ENCODE assay signal across 31 cellular contexts in genomic region chr7:70340236-70340635, GRCh38.
DNase-seq lines count a peak whose midpoint lies in the region; ATAC-seq, FAIRE-seq and TF ChIP-seq lines count a peak whose summit lies in the region.
"Had no signal": no experiment of that assay in that cellular context is flagged by ENCODE, and none has a peak within 500 bp of the region (broad histone marks: within the 10 kb centered on the region; RNA-seq: fewer than 3 reads in every experiment).

No MANE protein-coding gene starts in this region.

- no peak overlapping the region for H3K27ac ChIP-seq in GM12878 (ENCODE audit: control insufficient read depth, insufficient read depth)
- no peak overlapping the region for H3K27ac ChIP-seq in ovary
- H3K27ac ChIP-seq: 22Rv1; A549; BLaER1; BLaER1 treated with 17β-estradiol and CSF1 and Interleukin-3, amounts not matched to agents 10 nM and 100 nM; C4-2B had no signal

- no peaks in the 10 kb centered on the region for H3K79me2 ChIP-seq in GM12878 (ENCODE audit: control insufficient read depth, insufficient read depth, low read length)

- TF ChIP-seq POLR2A in GM12878 (IDR thresholded peaks at IDR 0.05; ENCODE audit: low read depth, low read length), result no peak
- no peak for TF ChIP-seq POLR2A in ovary (IDR thresholded peaks at IDR 0.05)

- POLR2A ChIA-PET in GM12878 (lab: Charles Lee), result interaction anchor here (0.7 kb wide), 1 partner anchor 931 kb away, joined by 3 read pairs; no protein-coding TSS in a partner anchor

- SMC1A ChIA-PET in GM12878 (lab: Charles Lee; ENCODE audit: uncharacterized antibody, unreplicated experiment), result interaction anchor here (0.6 to 1.1 kb wide), 3 partner anchors 12 to 359 kb away, joined by 3 read pairs; no protein-coding TSS in a partner anchor

- H3K4me3 ChIP-seq in GM12878 (no peak overlapping the region), ovary (no peak overlapping the region)
- H3K4me3 ChIP-seq: A549; BLaER1; BLaER1 treated with 17β-estradiol and CSF1 and Interleukin-3, amounts not matched to agents 10 nM and 100 nM had no signal

- H3K36me3 ChIP-seq in GM12878 (ENCODE audit: control insufficient read depth in 2 of 2, insufficient read depth in 2 of 2, low read length in 1 of 2) (no peaks in the 10 kb centered on the region), ovary (no peaks in the 10 kb centered on the region)
- H3K36me3 ChIP-seq: BE2C; BLaER1; BLaER1 treated with 17β-estradiol and CSF1 and Interleukin-3, amounts not matched to agents 10 nM and 100 nM had no signal

- no peak overlapping the region for H2AFZ ChIP-seq in GM12878 (ENCODE audit: control insufficient read depth, low read depth, low read length)

- WGBS in GM12878 (ENCODE audit: insufficient coverage, insufficient replicate concordance, low lambda C conversion rate, missing lambda C conversion rate), result 78% methylated on average over 3 of the region's 3 CpGs
- 96 to 98% (median 97%) methylated on average over 3 of the region's 3 CpGs for WGBS in ovary, 3 donors

- peak; percentile 61 for FAIRE-seq in GM12878 (lab: Jason Lieb, UNC)
- FAIRE-seq: A204.1, A549, D721Med had no signal

- DNase-seq in GM12878 (ENCODE audit: low read depth, low spot score) (no peak), ovary (no peak)
- DNase-seq: 8988T; ACHN; AML-193; BE2C; C1 segment of cervical spinal cord; Caco-2; Calu3; CD4-positive, alpha-beta memory T cell; CD4-positive, alpha-beta T cell; CD4-positive, CD25-positive, alpha-beta regulatory T cell; CD8-positive, alpha-beta memory T cell; CD8-positive, alpha-beta T cell; COR-L47; DMS 273 treated with DMSO at 0.1 percent for 48 hours; DMS153; DMS53; DMS79; DMS79 treated with DMSO at 0.1 percent for 48 hours; DND-41; EL had no signal

- H3K27me3 ChIP-seq in GM12878 (replicated peaks in 1 of 2; ENCODE audit: control insufficient read depth in 2 of 2, insufficient read depth in 2 of 2, low read length in 1 of 2) (no peaks in the 10 kb centered on the region), ovary (no peaks in the 10 kb centered on the region)
- H3K27me3 ChIP-seq: BE2C; BLaER1; BLaER1 treated with 17β-estradiol and CSF1 and Interleukin-3, amounts not matched to agents 10 nM and 100 nM had no signal

- TF ChIP-seq CTCF in GM12878 (IDR thresholded peaks at IDR 0.05 in 2 of 3, conservative IDR thresholded peaks at IDR 0.05 in 1 of 3; ENCODE audit: control insufficient read depth in 2 of 3, extremely low read depth in 1 of 3, insufficient read depth in 1 of 3, low read depth in 3 of 3, low read length in 3 of 3) (no peak), ovary (IDR thresholded peaks at IDR 0.05) (no peak)

- RAD21 ChIA-PET in GM12878 (lab: Charles Lee; ENCODE audit: unreplicated experiment), result no interaction called here

- ATAC-seq in GM18867 (IDR thresholded peaks at IDR 0.05; ENCODE audit: unreplicated experiment), result peak; percentile 51
- ATAC-seq in GM12878, result no peak
- no peak for ATAC-seq in GM18861 (IDR thresholded peaks at IDR 0.05; ENCODE audit: unreplicated experiment)
- ATAC-seq: A549; CD8-positive, alpha-beta T cell had no signal

- H3K4me1 ChIP-seq in GM12878 (ENCODE audit: control insufficient read depth, insufficient read depth, low read length) (no peaks in the 10 kb centered on the region), ovary (ENCODE audit: insufficient read depth) (no peaks in the 10 kb centered on the region)
- H3K4me1 ChIP-seq: A549, Caco-2 had no signal

- H4K20me1 ChIP-seq in GM12878 (ENCODE audit: control insufficient read depth, insufficient read depth), result no peaks in the 10 kb centered on the region
- H4K20me1 ChIP-seq: BLaER1; BLaER1 treated with 17β-estradiol and CSF1 and Interleukin-3, amounts not matched to agents 10 nM and 100 nM had no signal

- no peak overlapping the region for H3K9ac ChIP-seq in GM12878 (ENCODE audit: control insufficient read depth, insufficient read depth, low read length)
- H3K9ac ChIP-seq: BLaER1; BLaER1 treated with 17β-estradiol and CSF1 and Interleukin-3, amounts not matched to agents 10 nM and 100 nM had no signal

- BruUV-seq in GM12878 (replicated peaks; lab: Mats Ljungman, UMichigan), result no TSS peak

- CTCF ChIA-PET in GM12878 (lab: Yijun Ruan, JAX), result interaction anchor here (0.6 kb wide), 1 partner anchor 37 kb away, joined by 3 read pairs; no protein-coding TSS in a partner anchor

- H3K4me2 ChIP-seq in GM12878 (ENCODE audit: control insufficient read depth, insufficient read depth), result no peak overlapping the region
- H3K4me2 ChIP-seq: A549; BLaER1; BLaER1 treated with 17β-estradiol and CSF1 and Interleukin-3, amounts not matched to agents 10 nM and 100 nM had no signal

- intact Hi-C loops in GM12878 (cut with micrococcal nuclease; ENCODE audit: unreplicated experiment) (no loop called here), ovary (cut with DNase I) (no loop called here)

- TF ChIP-seq EP300 in GM12878 (IDR thresholded peaks at IDR 0.05; ENCODE audit: borderline replicate concordance in 1 of 2, control insufficient read depth in 1 of 2, low read depth in 2 of 2, low read length in 2 of 2) (no peak), ovary (IDR thresholded peaks at IDR 0.05) (no peak)

- in situ Hi-C loops in GM12878 (cut with MboI), result no loop called here

- no peak for TF ChIP-seq RAD21 in GM12878 (IDR thresholded peaks at IDR 0.05; ENCODE audit: insufficient read depth, low read depth, low read length)

- H3K9me3 ChIP-seq in GM12878 (replicated peaks; ENCODE audit: control insufficient read depth, insufficient read depth, low read length) (no peaks in the 10 kb centered on the region), ovary (no peaks in the 10 kb centered on the region)
- H3K9me3 ChIP-seq: A549; BE2C; BLaER1; BLaER1 treated with 17β-estradiol and CSF1 and Interleukin-3, amounts not matched to agents 10 nM and 100 nM; Caco-2 had no signal

TF ChIP-seq in GM12878, 131 proteins besides CTCF, POLR2A, EP300 and RAD21:
- peak; percentile 68; the same call in 1 of the 2 replicates for TF ChIP-seq MTA2 (IDR thresholded peaks at IDR 0.05; ENCODE audit: low read depth)
- TF ChIP-seq REST (IDR thresholded peaks at IDR 0.05; ENCODE audit: low read depth, low read length), result no peak
- no peak for TF ChIP-seq PRDM15 (CRISPR knock-in tag; IDR thresholded peaks at IDR 0.05)
